ENCODE assay signal across 19 cellular contexts in genomic region chr14:103638594-103638993, GRCh38. TPM values are rescaled to one million over a fixed set of nuclear protein-coding genes. Genes with fewer than 3 reads are reported as not detected.
DNase-seq lines count a peak whose midpoint lies in the region; ATAC-seq and TF ChIP-seq lines count a peak whose summit lies in the region.
"Had no signal": no experiment of that assay in that cellular context is flagged by ENCODE, and none has a peak within 500 bp of the region (broad histone marks: within the 10 kb centered on the region; RNA-seq: fewer than 3 reads in every experiment).

No MANE protein-coding gene starts in this region.

- ATAC-seq in T-helper 17 cell, result no peak
- peak; percentile 15 for ATAC-seq in left ventricle myocardium superior
- ATAC-seq in thoracic aorta (ENCODE audit: insufficient number of reproducible peaks, low FRiP score, low read depth), result no peak
- ATAC-seq in HG02623 (IDR thresholded peaks at IDR 0.05; ENCODE audit: unreplicated experiment), result no peak
- ATAC-seq: left lobe of liver had no signal

- H3K36me3 ChIP-seq in thoracic aorta (no peaks in the 10 kb centered on the region), H7 (replicated peaks; ENCODE audit: control insufficient read depth, insufficient read depth, low read length) (peaks cover 2% of the 10 kb centered on the region; the same call in 1 of the 2 replicates)
- H3K36me3 ChIP-seq: neural progenitor cell, uterus had no signal

- H3K9me3 ChIP-seq in T-helper 17 cell (ENCODE audit: control insufficient read depth, low read length, poor library complexity, severe bottlenecking), result no peaks in the 10 kb centered on the region
- no peaks in the 10 kb centered on the region for H3K9me3 ChIP-seq in thoracic aorta
- H3K9me3 ChIP-seq: uterus had no signal

- peaks cover 39% of the 10 kb centered on the region for H3K4me1 Mint-ChIP-seq in activated naive CD4-positive, alpha-beta T cell treated with anti-CD3 and anti-CD28 coated beads, Interleukin-2, amount 10 ng/mL, durations not matched to agents 7 days and 5 days
- peaks cover 40% of the 10 kb centered on the region for H3K4me1 Mint-ChIP-seq in T-helper 17 cell

- peak overlapping the region; percentile 75 to 81 for H3K27ac ChIP-seq in thoracic aorta
- H3K27ac ChIP-seq: neural progenitor cell had no signal

- intact Hi-C loops in left ventricle myocardium superior (cut with micrococcal nuclease), result no loop called here

- no peaks in the 10 kb centered on the region for H3K27me3 Mint-ChIP-seq in activated naive CD4-positive, alpha-beta T cell treated with anti-CD3 and anti-CD28 coated beads, Interleukin-2, amount 10 ng/mL, durations not matched to agents 7 days and 5 days
- H3K27me3 Mint-ChIP-seq in T-helper 17 cell, result no peaks in the 10 kb centered on the region

- H3K4me3 ChIP-seq in thoracic aorta, result no peak overlapping the region
- no peak overlapping the region for H3K4me3 ChIP-seq in H7 (ENCODE audit: insufficient read depth, low read depth, low read length)
- H3K4me3 ChIP-seq: neural progenitor cell, uterus had no signal

- TF ChIP-seq CTCF in thoracic aorta (IDR thresholded peaks at IDR 0.05), result no peak

- no peak overlapping the region for H3K27ac Mint-ChIP-seq in activated naive CD4-positive, alpha-beta T cell treated with anti-CD3 and anti-CD28 coated beads, Interleukin-2, amount 10 ng/mL, durations not matched to agents 7 days and 5 days
- H3K27ac Mint-ChIP-seq in T-helper 17 cell, result peak overlapping the region; percentile 6
- H3K27ac Mint-ChIP-seq: activated naive CD4-positive, alpha-beta T cell treated with anti-CD3 and anti-CD28 coated beads for 36 hours; neural progenitor cell had no signal

- peak; percentile 14 for DNase-seq in activated naive CD4-positive, alpha-beta T cell treated with Interleukin-2 at 50 U/mL for 16 hours
- DNase-seq in activated naive CD4-positive, alpha-beta T cell treated with anti-CD3 and anti-CD28 coated beads, Interleukin-2, amount 10 ng/mL, durations not matched to agents 7 days and 5 days, result no peak
- DNase-seq in T-helper 17 cell (no peak), left ventricle myocardium superior (no peak), thoracic aorta (ENCODE audit: low spot score) (no peak), DMS53 (lab: John Stamatoyannopoulos, UW) (no peak), H7 (no peak)
- DNase-seq: ACHN; activated CD4-positive, alpha-beta T cell treated with anti-CD3 and anti-CD28 coated beads for 1 hour; activated naive CD4-positive, alpha-beta T cell treated with anti-CD3 and anti-CD28 coated beads for 36 hours; C1 segment of cervical spinal cord; KBM-7; NCI-H146; NCI-H524 treated with DMSO at 0.1 percent for 48 hours; stimulated activated CD4-positive, alpha-beta T cell treated with anti-CD3 and anti-CD28 coated beads, Interleukin-4, amount 100 ng/mL, for 24 hours; uterus had no signal

- H3K36me3 Mint-ChIP-seq in activated naive CD4-positive, alpha-beta T cell treated with anti-CD3 and anti-CD28 coated beads, Interleukin-2, amount 10 ng/mL, durations not matched to agents 7 days and 5 days, result peaks cover 22% of the 10 kb centered on the region
- H3K36me3 Mint-ChIP-seq in T-helper 17 cell (ENCODE audit: low read depth), result no peaks in the 10 kb centered on the region

- CTCF ChIA-PET in activated naive CD4-positive, alpha-beta T cell treated with anti-CD3 and anti-CD28 coated beads, Interleukin-2, amount 10 ng/mL, durations not matched to agents 7 days and 5 days (lab: Charles Lee), result no interaction called here

- no peak overlapping the region for H3K4me3 Mint-ChIP-seq in activated naive CD4-positive, alpha-beta T cell treated with anti-CD3 and anti-CD28 coated beads, Interleukin-2, amount 10 ng/mL, durations not matched to agents 7 days and 5 days
- no peak overlapping the region for H3K4me3 Mint-ChIP-seq in T-helper 17 cell
- H3K4me3 Mint-ChIP-seq: activated naive CD4-positive, alpha-beta T cell treated with anti-CD3 and anti-CD28 coated beads for 36 hours; neural progenitor cell had no signal

- H3K9me3 Mint-ChIP-seq in activated naive CD4-positive, alpha-beta T cell treated with anti-CD3 and anti-CD28 coated beads, Interleukin-2, amount 10 ng/mL, durations not matched to agents 7 days and 5 days, result no peaks in the 10 kb centered on the region
- H3K9me3 Mint-ChIP-seq: activated naive CD4-positive, alpha-beta T cell treated with anti-CD3 and anti-CD28 coated beads for 36 hours had no signal

- H3K4me1 ChIP-seq in thoracic aorta (ENCODE audit: control insufficient read depth in 1 of 2, low read depth in 2 of 2), result peaks cover 50 to 71% of the 10 kb centered on the region in 2 donors
- H3K4me1 ChIP-seq: neural progenitor cell had no signal

- H3K27me3 ChIP-seq in thoracic aorta (replicated peaks; ENCODE audit: insufficient read depth), result no peaks in the 10 kb centered on the region
- no peaks in the 10 kb centered on the region for H3K27me3 ChIP-seq in H7 (ENCODE audit: control insufficient read depth, insufficient read depth, low read length)
- H3K27me3 ChIP-seq: neural progenitor cell, uterus had no signal

RNA-seq across cellular contexts. Expression of gene KLC1, which starts 9.6 kb away (rescaled TPM):
- 100 to 1,000 TPM; 162 to 198 TPM for total RNA-seq in T-helper 17 cell
- total RNA-seq in left ventricle myocardium superior, result 146 TPM
- total RNA-seq in thoracic aorta, result 100 to 1,000 TPM; 545 to 588 TPM
- 123 and 131 TPM in 2 replicates for total RNA-seq in H7 (2014; rRNA removed; shearing (Covaris generic))
